Comparison of ENCODE assay signal across 13 cellular contexts in the genomic region with DNA sequence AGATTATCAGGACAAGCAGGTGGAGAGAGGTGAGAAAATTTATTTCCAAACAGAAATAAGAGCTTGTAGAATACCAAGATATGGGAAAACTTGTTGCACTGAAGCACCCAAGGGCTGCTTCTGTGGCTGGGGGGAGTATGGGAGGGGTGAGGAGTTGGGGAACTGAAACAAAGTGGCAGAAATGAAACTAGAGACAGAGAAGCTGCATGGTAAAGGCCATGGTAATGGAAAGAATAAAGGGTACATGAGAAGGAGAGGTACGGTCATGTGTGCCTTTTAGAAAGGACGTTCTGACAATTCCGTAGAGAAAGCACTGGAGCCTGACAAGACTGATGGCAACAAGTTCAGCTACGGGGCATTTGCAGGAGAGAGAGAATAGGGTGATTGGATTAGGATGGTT. TPM values are rescaled to one million over a fixed set of nuclear protein-coding genes. Genes with fewer than 3 reads are reported as not detected.
DNase-seq lines count a peak whose midpoint lies in the region; ATAC-seq and TF ChIP-seq lines count a peak whose summit lies in the region.
"Had no signal": no experiment of that assay in that cellular context is flagged by ENCODE, and none has a peak within 500 bp of the region (broad histone marks: within the 10 kb centered on the region; RNA-seq: fewer than 3 reads in every experiment).

No MANE protein-coding gene starts in this region.

- TF ChIP-seq CTCF in tibial artery (IDR thresholded peaks at IDR 0.05) (no peak), A673 (conservative IDR thresholded peaks at IDR 0.05; ENCODE audit: low read depth, low read length) (no peak)

- ATAC-seq in GM18511 (IDR thresholded peaks at IDR 0.05; ENCODE audit: unreplicated experiment) = peak; percentile 95
- peak; percentile 65 for ATAC-seq in GM21526 (IDR thresholded peaks at IDR 0.05; ENCODE audit: low FRiP score, unreplicated experiment)
- ATAC-seq in HG03457 (IDR thresholded peaks at IDR 0.05; ENCODE audit: unreplicated experiment) = peak; percentile 52
- ATAC-seq in esophagus mucosa = peak; percentile 32
- ATAC-seq: activated T-cell treated with anti-CD3 and anti-CD28 coated beads, Interleukin-2, amount 50 U/mL, for 4 hours; HCT116; WTC11 had no signal

- no peak overlapping the region for H3K4me3 ChIP-seq in tibial artery
- H3K4me3 ChIP-seq in A673 (ENCODE audit: low read depth, low read length, poor library complexity, severe bottlenecking) = no peak overlapping the region
- H3K4me3 ChIP-seq: tibial nerve had no signal

- POLR2A ChIA-PET in A673 (lab: Charles Lee; ENCODE audit: low non-redundant PET) = no interaction called here

- H3K27ac ChIP-seq in tibial artery (no peak overlapping the region), A673 (ENCODE audit: low read depth, low read length, poor library complexity, severe bottlenecking) (no peak overlapping the region)
- H3K27ac ChIP-seq: C4-2B, tibial nerve had no signal

- H3K4me1 ChIP-seq in tibial artery (peaks cover 0 to 8% (median 3%) of the 10 kb centered on the region in 4 donors), A673 (ENCODE audit: insufficient read depth, low read length, poor library complexity, severe bottlenecking) (no peaks in the 10 kb centered on the region)

- CTCF ChIA-PET in A673 (lab: Charles Lee) = no interaction called here

- no peak for DNase-seq in tibial artery
- DNase-seq in NCI-H748 (lab: John Stamatoyannopoulos, UW; ENCODE audit: unreplicated experiment) = no peak
- no peak for DNase-seq in activated CD4-positive, alpha-beta T cell treated with anti-CD3 and anti-CD28 coated beads, Interleukin-2, amount 50 U/mL, for 1 hour
- no peak for DNase-seq in A673 (ENCODE audit: low spot score)
- DNase-seq: activated T-cell treated with anti-CD3 and anti-CD28 coated beads, Interleukin-2, amount 50 U/mL, for 4 hours had no signal

- H3K9me3 ChIP-seq in tibial artery (no peaks in the 10 kb centered on the region), A673 (ENCODE audit: low read depth, low read length, poor library complexity, severe bottlenecking) (peaks cover 10% of the 10 kb centered on the region)

- H3K27me3 ChIP-seq in tibial artery (no peaks in the 10 kb centered on the region), A673 (replicated peaks; ENCODE audit: insufficient read depth, low read depth, low read length, poor library complexity) (no peaks in the 10 kb centered on the region)
- H3K27me3 ChIP-seq: tibial nerve had no signal

- H3K36me3 ChIP-seq in tibial artery (peaks cover 7 to 9% (median 9%) of the 10 kb centered on the region in 3 donors), A673 (ENCODE audit: insufficient read depth, low read length, poor library complexity, severe bottlenecking) (peaks cover 25% of the 10 kb centered on the region)
- H3K36me3 ChIP-seq: tibial nerve had no signal

- intact Hi-C loops in tibial artery (cut with DNase I; ENCODE audit: low total_unique reads) (no loop called here), A673 (cut with micrococcal nuclease; ENCODE audit: unreplicated experiment) (no loop called here)

- no TSS peak for BruUV-seq in A673 (replicated peaks; lab: Mats Ljungman, UMichigan)

RNA-seq across cellular contexts. Expression of a gene that starts 51.6 kb away (rescaled TPM):
- total RNA-seq in esophagus mucosa (42.3 TPM), A673 (2021) (14.6 and 18.5 TPM in 2 replicates)

Comparison
In these comparisons a context has a peak if more than half of its experiments do, and no peak if none do; other contexts are left out.
1. ATAC-seq: peak in every context shown above with its lines; median percentile 95 in GM18511; 65 in GM21526; 52 in HG03457; 32 in esophagus mucosa.